Comparison of ENCODE assay signal across 9 cellular contexts in genomic region chr20:45963059-45964011, GRCh38. TPM values are rescaled to one million over a fixed set of nuclear protein-coding genes. Genes with fewer than 3 reads are reported as not detected.
DNase-seq lines count a peak whose midpoint lies in the region; ATAC-seq and TF ChIP-seq lines count a peak whose summit lies in the region.
"Had no signal": no experiment of that assay in that cellular context is flagged by ENCODE, and none has a peak within 500 bp of the region (broad histone marks: within the 10 kb centered on the region; RNA-seq: fewer than 3 reads in every experiment).

No MANE protein-coding gene starts in this region.

- POLR2A ChIA-PET in naive thymus-derived CD4-positive, alpha-beta T cell (lab: Charles Lee), result interaction anchor here (3.8 kb wide), 1 partner anchor 29 kb away, joined by 24 read pairs; the partner anchor contains the start of gene PCIF1

- no peaks in the 10 kb centered on the region for H3K27me3 Mint-ChIP-seq in naive thymus-derived CD4-positive, alpha-beta T cell
- H3K27me3 Mint-ChIP-seq: activated naive CD8-positive, alpha-beta T cell had no signal

- DNase-seq in cardiac muscle cell (ENCODE audit: low read depth in 1 of 2, low spot score in 1 of 2), result peak; percentile 47 to 59
- no peak for DNase-seq in cardiac septum (ENCODE audit: low spot score)
- DNase-seq in NCI-H2107 treated with DMSO at 0.1 percent for 48 hours (lab: John Stamatoyannopoulos, UW; ENCODE audit: unreplicated experiment), result peak; percentile 49
- DNase-seq in breast epithelium (ENCODE audit: low spot score in 2 of 2), result peak in 1 of 2 donors; percentile 27
- peak in 5 of 9 donors; percentile 23 to 42 (median 31) for DNase-seq in naive thymus-derived CD4-positive, alpha-beta T cell
- no peak for DNase-seq in T1000 (lab: John Stamatoyannopoulos, UW)

- no peaks in the 10 kb centered on the region for H3K4me1 ChIP-seq in cardiac muscle cell (ENCODE audit: low read depth)
- no peaks in the 10 kb centered on the region for H3K4me1 ChIP-seq in breast epithelium
- no peaks in the 10 kb centered on the region for H3K4me1 ChIP-seq in naive thymus-derived CD4-positive, alpha-beta T cell (ENCODE audit: control insufficient read depth in 2 of 2, insufficient read depth in 2 of 2, low read length in 2 of 2)

- no peaks in the 10 kb centered on the region for H3K9me3 ChIP-seq in cardiac muscle cell (ENCODE audit: low read depth)
- H3K9me3 ChIP-seq in breast epithelium, result no peaks in the 10 kb centered on the region
- H3K9me3 ChIP-seq in naive thymus-derived CD4-positive, alpha-beta T cell (ENCODE audit: control insufficient read depth in 2 of 3, low read length in 3 of 3), result peaks cover 0 to 4% (median 0%) of the 10 kb centered on the region in 3 experiments

- peak; percentile 50 for ATAC-seq in naive thymus-derived CD4-positive, alpha-beta T cell
- no peak for ATAC-seq in GM19395 (IDR thresholded peaks at IDR 0.05; ENCODE audit: unreplicated experiment)
- no peak for ATAC-seq in GM21737 (IDR thresholded peaks at IDR 0.05; ENCODE audit: unreplicated experiment)

- H3K36me3 ChIP-seq in cardiac muscle cell (peaks cover 50% of the 10 kb centered on the region), breast epithelium (peaks cover 27% of the 10 kb centered on the region)
- H3K36me3 ChIP-seq in naive thymus-derived CD4-positive, alpha-beta T cell (ENCODE audit: control insufficient read depth in 2 of 3, insufficient read depth in 3 of 3, low read length in 3 of 3), result peaks cover 14 to 93% (median 36%) of the 10 kb centered on the region in 3 experiments

- intact Hi-C loops in cardiac septum (cut with DNase I), result loop anchor here (10.0 kb wide), 1 partner anchor 139 kb away; the partner anchor contains the start of gene TNNC2
- intact Hi-C loops in breast epithelium (cut with DNase I; ENCODE audit: low total_unique reads), result no loop called here
- intact Hi-C loops in naive thymus-derived CD4-positive, alpha-beta T cell (cut with micrococcal nuclease), result loop anchor here (1.0 to 2.0 kb wide), 5 partner anchors 31 to 173 kb away; partner anchors contain the start of genes CTSA (in 1 of the 2), DNTTIP1 (in 1 of the 2), NEURL2 (in 1 of the 2) and WFDC3 (in 1 of the 2)

- no peak overlapping the region for H3K4me3 ChIP-seq in cardiac muscle cell
- no peak overlapping the region for H3K4me3 ChIP-seq in breast epithelium
- H3K4me3 ChIP-seq in naive thymus-derived CD4-positive, alpha-beta T cell (ENCODE audit: low read length), result no peak overlapping the region

- TF ChIP-seq CTCF in cardiac muscle cell (IDR thresholded peaks at IDR 0.05; ENCODE audit: low read depth, low read length) (peak; percentile 16), breast epithelium (IDR thresholded peaks at IDR 0.05) (peak in 2 of 3 donors; percentile 30 to 31)

- H3K27ac Mint-ChIP-seq in naive thymus-derived CD4-positive, alpha-beta T cell, result peak overlapping the region in 4 of 9 donors; percentile 20 to 76 (median 50)
- H3K27ac Mint-ChIP-seq: activated naive CD8-positive, alpha-beta T cell had no signal

- H3K27me3 ChIP-seq in cardiac muscle cell, result no peaks in the 10 kb centered on the region
- H3K27me3 ChIP-seq in breast epithelium, result no peaks in the 10 kb centered on the region
- no peaks in the 10 kb centered on the region for H3K27me3 ChIP-seq in naive thymus-derived CD4-positive, alpha-beta T cell (ENCODE audit: control insufficient read depth in 2 of 2, insufficient read depth in 2 of 2, low read length in 2 of 2)

- peaks cover 5 to 47% (median 20%) of the 10 kb centered on the region in 5 donors for H3K36me3 Mint-ChIP-seq in naive thymus-derived CD4-positive, alpha-beta T cell

- peaks cover 0 to 3% (median 0%) of the 10 kb centered on the region in 7 donors for H3K4me1 Mint-ChIP-seq in naive thymus-derived CD4-positive, alpha-beta T cell

- H3K27ac ChIP-seq in cardiac muscle cell, result no peak overlapping the region
- H3K27ac ChIP-seq in breast epithelium, result no peak overlapping the region
- no peak overlapping the region for H3K27ac ChIP-seq in naive thymus-derived CD4-positive, alpha-beta T cell (ENCODE audit: low read depth, low read length)

- no peak for TF ChIP-seq POLR2A in breast epithelium (IDR thresholded peaks at IDR 0.05)

- no peak overlapping the region for H3K4me3 Mint-ChIP-seq in naive thymus-derived CD4-positive, alpha-beta T cell
- H3K4me3 Mint-ChIP-seq: activated naive CD8-positive, alpha-beta T cell had no signal

- H3K9me3 Mint-ChIP-seq in naive thymus-derived CD4-positive, alpha-beta T cell, result no peaks in the 10 kb centered on the region

- CTCF ChIA-PET in naive thymus-derived CD4-positive, alpha-beta T cell (lab: Charles Lee), result interaction anchor here (0.8 to 1.6 kb wide), 4 partner anchors 30 to 174 kb away, joined by 3 to 8 read pairs (median 4); no protein-coding TSS in a partner anchor

RNA-seq across cellular contexts. Expression of gene ZNF335, which starts 8.7 kb away (rescaled TPM):
- total RNA-seq in cardiac muscle cell, result 18.1 and 28.1 TPM in 2 replicates
- polyA plus RNA-seq in cardiac muscle cell, result 13.5 and 26.7 TPM in 2 replicates
- total RNA-seq in cardiac septum, result 8.5 TPM
- 10 to 100 TPM; 12.6 to 25.9 (median 20.6) TPM for total RNA-seq in breast epithelium
- 10 to 100 TPM; 39.9 to 95.2 (median 53.8) TPM for total RNA-seq in naive thymus-derived CD4-positive, alpha-beta T cell
- polyA plus RNA-seq in naive thymus-derived CD4-positive, alpha-beta T cell, result 10 to 100 TPM in 1 of 2 donors, 1 to 10 TPM in 1; 7.1 to 14.6 TPM

RNA-seq across cellular contexts. Expression of gene PCIF1, which starts 28.9 kb away (rescaled TPM):
- 26.8 and 41.2 TPM in 2 replicates for total RNA-seq in cardiac muscle cell
- 43.8 and 65.7 TPM in 2 replicates for polyA plus RNA-seq in cardiac muscle cell
- total RNA-seq in cardiac septum, result 30.2 TPM
- 10 to 100 TPM; 28.2 to 40.2 (median 30.8) TPM for total RNA-seq in breast epithelium
- 10 to 100 TPM; 42.3 to 79.6 (median 67.0) TPM for total RNA-seq in naive thymus-derived CD4-positive, alpha-beta T cell
- 100 to 1,000 TPM in 1 of 2 donors, 10 to 100 TPM in 1; 68.7 to 130 TPM for polyA plus RNA-seq in naive thymus-derived CD4-positive, alpha-beta T cell

RNA-seq across cellular contexts. Expression of gene MMP9, which starts 45.4 kb away (rescaled TPM):
- 0.21 TPM in 1 of 2 replicates, not detected in the other for total RNA-seq in cardiac muscle cell
- 0.15 and 0.20 TPM in 2 replicates for polyA plus RNA-seq in cardiac muscle cell
- 2.4 TPM for total RNA-seq in cardiac septum
- total RNA-seq in breast epithelium, result 1 to 10 TPM in 2 of 3 donors, under 1 TPM in 1; 0.98 to 7.8 (median 5.9) TPM
- 10 to 100 TPM in 2 of 5 experiments, 1 to 10 TPM in 1, under 1 TPM in 2; 0.19 to 13.0 (median 1.9) TPM for total RNA-seq in naive thymus-derived CD4-positive, alpha-beta T cell
- polyA plus RNA-seq in naive thymus-derived CD4-positive, alpha-beta T cell, result not detected

RNA-seq across cellular contexts. Expression of gene PLTP, which starts 51.4 kb away (rescaled TPM):
- total RNA-seq in cardiac muscle cell (71.7 and 90.9 TPM in 2 replicates), cardiac septum (37.1 TPM), breast epithelium (100 to 1,000 TPM in 1 of 3 donors, 10 to 100 TPM in 2; 78.3 to 405 (median 100.0) TPM)
- polyA plus RNA-seq in cardiac muscle cell, result 93.6 and 99.6 TPM in 2 replicates
- under 1 TPM in 4 of 5 experiments, not detected in 1; 0.31 to 0.44 (median 0.37) TPM for total RNA-seq in naive thymus-derived CD4-positive, alpha-beta T cell
- polyA plus RNA-seq in naive thymus-derived CD4-positive, alpha-beta T cell, result not detected

Comparison
In these comparisons a context has a peak if more than half of its experiments do, and no peak if none do; other contexts are left out.
1. DNase-seq: peak in cardiac muscle cell (2 of 2), NCI-H2107 treated with DMSO at 0.1 percent for 48 hours (single experiment) and naive thymus-derived CD4-positive, alpha-beta T cell (5 of 9); none in cardiac septum (single experiment) and T1000 (single experiment).